Comparison of ENCODE assay signal across 15 cellular contexts in the genomic region with DNA sequence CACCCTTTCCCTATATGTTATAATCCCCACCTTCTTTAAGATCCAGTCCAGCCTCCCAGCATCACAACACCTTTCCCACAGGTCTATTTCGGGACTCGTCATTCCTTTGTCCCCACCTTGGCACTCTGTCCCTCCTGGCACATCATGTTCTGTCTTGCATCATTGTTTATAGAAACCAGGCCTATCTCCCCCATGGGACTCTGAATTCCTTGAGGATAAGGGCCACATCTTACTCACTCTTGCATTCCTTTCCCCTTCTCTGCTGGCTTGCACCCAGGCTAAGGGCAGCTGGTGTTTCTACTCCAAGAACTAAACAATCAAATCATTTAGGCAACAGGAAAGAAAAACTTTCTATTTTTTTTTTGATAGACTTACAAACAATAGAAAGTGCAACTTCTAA.
DNase-seq lines count a peak whose midpoint lies in the region; ATAC-seq and TF ChIP-seq lines count a peak whose summit lies in the region.
"Had no signal": no experiment of that assay in that cellular context is flagged by ENCODE, and none has a peak within 500 bp of the region (broad histone marks: within the 10 kb centered on the region; RNA-seq: fewer than 3 reads in every experiment).

No MANE protein-coding gene starts in this region.

- ATAC-seq in lower lobe of right lung, result peak; percentile 86 to 93
- ATAC-seq: body of pancreas; stimulated activated memory B cell treated with anti-CD40 and anti-IgM and Interleukin-4, amounts not matched to agents 10 μg/mL and 1 μg/mL and 100 μg/mL, for 72 hours had no signal

- H3K4me1 ChIP-seq in lower lobe of right lung, result no peaks in the 10 kb centered on the region
- H3K4me1 ChIP-seq: body of pancreas, HAP-1 had no signal

- H3K27me3 ChIP-seq in lower lobe of right lung (ENCODE audit: low read depth), result no peaks in the 10 kb centered on the region
- H3K27me3 ChIP-seq: body of pancreas had no signal

- no peaks in the 10 kb centered on the region for H3K9me3 ChIP-seq in lower lobe of right lung
- H3K9me3 ChIP-seq: body of pancreas, HAP-1 had no signal

- H3K4me3 ChIP-seq in epithelial cell of proximal tubule (ENCODE audit: low read depth, low read length), result no peak overlapping the region
- no peak overlapping the region for H3K4me3 ChIP-seq in lower lobe of right lung
- H3K4me3 ChIP-seq: body of pancreas, HAP-1 had no signal

- intact Hi-C loops in lower lobe of right lung (cut with DNase I), result no loop called here

- TF ChIP-seq CTCF in epithelial cell of proximal tubule (conservative IDR thresholded peaks at IDR 0.05; ENCODE audit: low read depth, low read length) (no peak), lower lobe of right lung (IDR thresholded peaks at IDR 0.05) (no peak)

- peak overlapping the region; percentile 44 for H3K27ac ChIP-seq in lower lobe of right lung
- H3K27ac ChIP-seq: body of pancreas had no signal

- DNase-seq in A172 (ENCODE audit: low spot score) (peak; percentile 36), LoVo (ENCODE audit: low spot score) (peak; percentile 33), epithelial cell of proximal tubule (ENCODE audit: low read depth) (peak; percentile 26), lower lobe of right lung (peak; percentile 62), islet precursor cell (no peak), DMS153 treated with DMSO at 0.1 percent for 48 hours (lab: John Stamatoyannopoulos, UW; ENCODE audit: unreplicated experiment) (no peak), NCI-H1930 (lab: John Stamatoyannopoulos, UW) (no peak), DMS114 treated with DMSO at 0.1 percent for 48 hours (lab: John Stamatoyannopoulos, UW; ENCODE audit: unreplicated experiment) (no peak)
- DNase-seq: 8988T, GDM1, midbrain, NCI-H187 treated with DMSO at 0.1 percent for 48 hours had no signal

- no peaks in the 10 kb centered on the region for H3K36me3 ChIP-seq in lower lobe of right lung
- H3K36me3 ChIP-seq: HAP-1 had no signal

Comparison
In these comparisons a context has a peak if more than half of its experiments do, and no peak if none do; other contexts are left out.
1. DNase-seq: peak in A172 (single experiment), LoVo (single experiment), epithelial cell of proximal tubule (single experiment) and lower lobe of right lung (single experiment); none in islet precursor cell (single experiment), DMS153 treated with DMSO at 0.1 percent for 48 hours (single experiment), NCI-H1930 (0 of 2) and DMS114 treated with DMSO at 0.1 percent for 48 hours (single experiment).